Comparison of ENCODE assay signal across 14 cellular contexts in the genomic region with DNA sequence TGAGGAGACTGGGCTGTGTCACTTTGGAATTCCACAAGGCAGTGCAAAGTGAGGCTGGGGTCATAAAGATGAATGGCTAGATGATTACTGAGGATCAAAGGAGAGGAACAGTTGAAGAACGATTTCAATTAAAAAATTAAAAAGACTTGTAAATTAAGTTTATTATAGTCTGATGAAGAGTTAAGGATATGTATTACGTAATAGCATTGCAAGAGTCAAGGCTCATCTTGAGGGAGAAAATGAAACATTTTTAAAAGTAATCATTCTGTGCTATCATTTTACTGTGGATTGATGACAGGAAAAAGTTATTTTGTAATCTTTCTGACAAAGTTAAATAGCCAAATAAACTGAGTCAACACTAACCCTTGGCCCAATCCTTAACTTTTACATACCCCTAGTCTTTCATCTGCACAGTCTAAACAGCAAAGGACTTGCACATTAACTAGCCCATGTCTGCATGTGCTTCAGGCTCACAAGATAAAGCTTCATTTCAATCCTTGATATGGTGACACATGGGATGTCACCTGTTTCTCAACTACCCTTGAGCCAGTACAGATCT.
"Had no signal": no experiment of that assay in that cellular context is flagged by ENCODE, and none has a peak within 500 bp of the region (broad histone marks: within the 10 kb centered on the region; RNA-seq: fewer than 3 reads in every experiment).

No MANE protein-coding gene starts in this region.

- H3K27me3 ChIP-seq: stomach, thyroid gland had no signal

- H3K36me3 ChIP-seq: prostate gland, stomach, thyroid gland had no signal

- H3K36me3 Mint-ChIP-seq: activated naive CD8-positive, alpha-beta T cell; natural killer cell had no signal

- H3K27me3 Mint-ChIP-seq: activated naive CD8-positive, alpha-beta T cell had no signal

- H3K4me1 Mint-ChIP-seq: natural killer cell had no signal

- H3K4me1 ChIP-seq: prostate gland, stomach, thyroid gland had no signal

- H3K4me3 Mint-ChIP-seq: activated naive CD8-positive, alpha-beta T cell; natural killer cell had no signal

- H3K27ac ChIP-seq: prostate gland, stomach, thyroid gland had no signal

- FAIRE-seq: bronchial epithelial cell, urothelium cell line had no signal

- H3K27ac Mint-ChIP-seq: activated naive CD8-positive, alpha-beta T cell; natural killer cell had no signal

- H3K4me3 ChIP-seq: prostate gland, stomach, thyroid gland had no signal

- ATAC-seq: natural killer cell had no signal

- H3K9me3 ChIP-seq: prostate gland, stomach, thyroid gland had no signal

- DNase-seq: activated CD4-positive, alpha-beta T cell treated with anti-CD3 and anti-CD28 coated beads, Interleukin-2, amount 50 U/mL, for 4 hours; activated effector memory CD4-positive, alpha-beta T cell treated with anti-CD3 and anti-CD28 coated beads, Interleukin-2, amount 50 U/mL, for 16 hours; activated T-cell treated with anti-CD3 and anti-CD28 coated beads, Interleukin-2, amount 50 U/mL, for 1 hour; anterior cingulate cortex; natural killer cell; occipital lobe; stimulated activated CD4-positive, alpha-beta T cell treated with anti-CD3 and anti-CD28 coated beads, Interleukin-15, amount 100 ng/mL, for 24 hours; stimulated activated CD4-positive, alpha-beta T cell treated with anti-CD3 and anti-CD28 coated beads, Interleukin-4, amount 100 ng/mL, for 4 hours; stomach; thyroid gland had no signal
